12 cellular contexts compared by ENCODE assay signal in genomic region chr1:88088481-88088880, GRCh38.
DNase-seq lines count a peak whose midpoint lies in the region; ATAC-seq and TF ChIP-seq lines count a peak whose summit lies in the region.
"Had no signal": no experiment of that assay in that cellular context is flagged by ENCODE, and none has a peak within 500 bp of the region (broad histone marks: within the 10 kb centered on the region; RNA-seq: fewer than 3 reads in every experiment).

No MANE protein-coding gene starts in this region.

- H3K27ac Mint-ChIP-seq in activated CD8-positive, alpha-beta T cell treated with anti-CD3 and anti-CD28 coated beads for 36 hours: no peak overlapping the region
- no peak overlapping the region for H3K27ac Mint-ChIP-seq in activated CD8-positive, alpha-beta T cell treated with anti-CD3 and anti-CD28 coated beads, Interleukin-2, amount 10 ng/mL, durations not matched to agents 7 days and 5 days
- H3K27ac Mint-ChIP-seq in glutamatergic neuron (ENCODE audit: unreplicated experiment): no peak overlapping the region
- no peak overlapping the region for H3K27ac Mint-ChIP-seq in osteocyte (ENCODE audit: unreplicated experiment)

- peaks cover 0 to 10% of the 10 kb centered on the region in 2 donors for H3K4me1 ChIP-seq in neuronal stem cell (ENCODE audit: control insufficient read depth in 2 of 2, insufficient read depth in 1 of 2, low read depth in 1 of 2, low read length in 2 of 2)

- H3K4me2 ChIP-seq in neuronal stem cell (ENCODE audit: insufficient read depth, low read length, poor library complexity, severe bottlenecking): no peak overlapping the region

- H3K79me1 ChIP-seq in neuronal stem cell (ENCODE audit: low read depth, low read length): no peaks in the 10 kb centered on the region

- H3K4ac ChIP-seq in neuronal stem cell (ENCODE audit: low read length): no peak overlapping the region

- H2AK5ac ChIP-seq in neuronal stem cell (ENCODE audit: low read depth, low read length): no peak overlapping the region

- H4K91ac ChIP-seq in neuronal stem cell (ENCODE audit: low read depth, low read length, poor library complexity): no peak overlapping the region

- no peak overlapping the region for H3K4me3 Mint-ChIP-seq in activated CD8-positive, alpha-beta T cell treated with anti-CD3 and anti-CD28 coated beads for 36 hours
- no peak overlapping the region for H3K4me3 Mint-ChIP-seq in activated CD8-positive, alpha-beta T cell treated with anti-CD3 and anti-CD28 coated beads, Interleukin-2, amount 10 ng/mL, durations not matched to agents 7 days and 5 days
- H3K4me3 Mint-ChIP-seq in glutamatergic neuron (ENCODE audit: unreplicated experiment) (peak overlapping the region; percentile 20), osteocyte (ENCODE audit: unreplicated experiment) (no peak overlapping the region)

- H2AFZ ChIP-seq in neuronal stem cell (ENCODE audit: low read length): no peak overlapping the region

- CTCF ChIA-PET in activated CD8-positive, alpha-beta T cell treated with anti-CD3 and anti-CD28 coated beads for 36 hours (lab: Charles Lee): no interaction called here
- CTCF ChIA-PET in activated CD8-positive, alpha-beta T cell treated with anti-CD3 and anti-CD28 coated beads, Interleukin-2, amount 10 ng/mL, durations not matched to agents 7 days and 5 days (lab: Charles Lee): no interaction called here

- H3K4me3 ChIP-seq in neuronal stem cell (ENCODE audit: low read length in 2 of 2): no peak overlapping the region

- POLR2A ChIA-PET in activated CD8-positive, alpha-beta T cell treated with anti-CD3 and anti-CD28 coated beads for 36 hours (lab: Charles Lee): no interaction called here
- POLR2A ChIA-PET in activated CD8-positive, alpha-beta T cell treated with anti-CD3 and anti-CD28 coated beads, Interleukin-2, amount 10 ng/mL, durations not matched to agents 7 days and 5 days (lab: Charles Lee): no interaction called here

- intact Hi-C loops in activated CD8-positive, alpha-beta T cell treated with anti-CD3 and anti-CD28 coated beads for 36 hours (cut with micrococcal nuclease): no loop called here

- H3K23ac ChIP-seq in neuronal stem cell (ENCODE audit: low read depth, low read length, poor library complexity): no peak overlapping the region

- no peak overlapping the region for H3K9ac ChIP-seq in neuronal stem cell (ENCODE audit: low read depth, low read length, poor library complexity)

- H3K36me3 ChIP-seq in neuronal stem cell (replicated peaks in 1 of 2; ENCODE audit: control insufficient read depth in 2 of 2, insufficient read depth in 2 of 2, low read length in 2 of 2): peaks cover 0 to 2% of the 10 kb centered on the region in 2 donors

- H3K27ac ChIP-seq in neuronal stem cell (replicated peaks; ENCODE audit: low read length): no peak overlapping the region

- H2BK12ac ChIP-seq in neuronal stem cell (ENCODE audit: low read length): no peak overlapping the region

- no CpG with 5 or more reads among the region's 8 CpGs for WGBS in neuronal stem cell (ENCODE audit: extremely low coverage in 2 of 2, insufficient read length in 2 of 2, insufficient replicate concordance in 1 of 2), 2 donors

- H3K18ac ChIP-seq in neuronal stem cell (ENCODE audit: low read length): peak overlapping the region; percentile 59

- no peak overlapping the region for H2BK15ac ChIP-seq in neuronal stem cell (ENCODE audit: low read length)

- no peak for TF ChIP-seq CTCF in activated CD8-positive, alpha-beta T cell treated with anti-CD3 and anti-CD28 coated beads for 36 hours (IDR thresholded peaks at IDR 0.05)
- TF ChIP-seq CTCF in glutamatergic neuron (IDR thresholded peaks at IDR 0.05; ENCODE audit: partially characterized antibody, unreplicated experiment) (no peak), GM20000 (IDR thresholded peaks at IDR 0.05; ENCODE audit: extremely low read depth, missing control alignments) (no peak), osteocyte (IDR thresholded peaks at IDR 0.05) (no peak)

- DNase-seq in activated CD8-positive, alpha-beta T cell treated with anti-CD3 and anti-CD28 coated beads for 36 hours: peak; percentile 1
- DNase-seq in activated CD8-positive, alpha-beta T cell treated with anti-CD3 and anti-CD28 coated beads, Interleukin-2, amount 10 ng/mL, durations not matched to agents 7 days and 5 days: no peak
- DNase-seq in NCI-H82 (lab: John Stamatoyannopoulos, UW) (peak; percentile 79), glutamatergic neuron (peak; percentile 44), neuronal stem cell (ENCODE audit: low spot score) (no peak), GM20000 (ENCODE audit: low spot score) (no peak), osteocyte (ENCODE audit: extremely low spot score, unreplicated experiment) (no peak)
- DNase-seq: C1 segment of cervical spinal cord, NCI-H187, NCI-H2171 treated with DMSO at 0.1 percent for 48 hours, SHP77 had no signal

- no peaks in the 10 kb centered on the region for H3K36me3 Mint-ChIP-seq in activated CD8-positive, alpha-beta T cell treated with anti-CD3 and anti-CD28 coated beads for 36 hours (ENCODE audit: low read depth)
- no peaks in the 10 kb centered on the region for H3K36me3 Mint-ChIP-seq in activated CD8-positive, alpha-beta T cell treated with anti-CD3 and anti-CD28 coated beads, Interleukin-2, amount 10 ng/mL, durations not matched to agents 7 days and 5 days (ENCODE audit: low read depth)
- no peaks in the 10 kb centered on the region for H3K36me3 Mint-ChIP-seq in glutamatergic neuron (ENCODE audit: unreplicated experiment)
- no peaks in the 10 kb centered on the region for H3K36me3 Mint-ChIP-seq in osteocyte (ENCODE audit: unreplicated experiment)

- no peak overlapping the region for H2BK120ac ChIP-seq in neuronal stem cell (ENCODE audit: low read depth, low read length)

- peaks cover 9% of the 10 kb centered on the region for H3K9me3 Mint-ChIP-seq in activated CD8-positive, alpha-beta T cell treated with anti-CD3 and anti-CD28 coated beads for 36 hours
- H3K9me3 Mint-ChIP-seq in activated CD8-positive, alpha-beta T cell treated with anti-CD3 and anti-CD28 coated beads, Interleukin-2, amount 10 ng/mL, durations not matched to agents 7 days and 5 days (ENCODE audit: insufficient read depth): peaks cover 4% of the 10 kb centered on the region
- H3K9me3 Mint-ChIP-seq in glutamatergic neuron (ENCODE audit: unreplicated experiment): no peaks in the 10 kb centered on the region
- peaks cover 31% of the 10 kb centered on the region for H3K9me3 Mint-ChIP-seq in osteocyte (ENCODE audit: unreplicated experiment)

- H3K27me3 Mint-ChIP-seq in activated CD8-positive, alpha-beta T cell treated with anti-CD3 and anti-CD28 coated beads for 36 hours: peaks cover 6% of the 10 kb centered on the region
- H3K27me3 Mint-ChIP-seq in activated CD8-positive, alpha-beta T cell treated with anti-CD3 and anti-CD28 coated beads, Interleukin-2, amount 10 ng/mL, durations not matched to agents 7 days and 5 days (ENCODE audit: low read depth): no peaks in the 10 kb centered on the region
- H3K27me3 Mint-ChIP-seq in glutamatergic neuron (ENCODE audit: unreplicated experiment) (peaks cover 2% of the 10 kb centered on the region), osteocyte (ENCODE audit: unreplicated experiment) (no peaks in the 10 kb centered on the region)

- no peak for ATAC-seq in activated CD8-positive, alpha-beta T cell treated with anti-CD3 and anti-CD28 coated beads for 36 hours
- no peak for ATAC-seq in activated CD8-positive, alpha-beta T cell treated with anti-CD3 and anti-CD28 coated beads, Interleukin-2, amount 10 ng/mL, durations not matched to agents 7 days and 5 days
- ATAC-seq: HCT116 had no signal

- H3K4me1 Mint-ChIP-seq in activated CD8-positive, alpha-beta T cell treated with anti-CD3 and anti-CD28 coated beads for 36 hours (ENCODE audit: low read depth): no peaks in the 10 kb centered on the region
- no peaks in the 10 kb centered on the region for H3K4me1 Mint-ChIP-seq in activated CD8-positive, alpha-beta T cell treated with anti-CD3 and anti-CD28 coated beads, Interleukin-2, amount 10 ng/mL, durations not matched to agents 7 days and 5 days (ENCODE audit: low read depth)
- peaks cover 6% of the 10 kb centered on the region for H3K4me1 Mint-ChIP-seq in glutamatergic neuron (ENCODE audit: low read depth, unreplicated experiment)
- H3K4me1 Mint-ChIP-seq in osteocyte (ENCODE audit: unreplicated experiment): no peaks in the 10 kb centered on the region

- H3K14ac ChIP-seq in neuronal stem cell (ENCODE audit: low read length): no peak overlapping the region

- peaks cover 0 to 2% of the 10 kb centered on the region in 2 donors for H3K9me3 ChIP-seq in neuronal stem cell (replicated peaks in 1 of 2; ENCODE audit: control insufficient read depth in 2 of 2, insufficient read depth in 1 of 2, low read depth in 1 of 2, low read length in 2 of 2)

- no peak overlapping the region for H4K8ac ChIP-seq in neuronal stem cell (ENCODE audit: low read depth, low read length)

- H3K27me3 ChIP-seq in neuronal stem cell (ENCODE audit: control insufficient read depth in 3 of 3, insufficient read depth in 3 of 3, low read depth in 1 of 3, low read length in 3 of 3): no peaks in the 10 kb centered on the region

- H2BK5ac ChIP-seq in neuronal stem cell (ENCODE audit: low read length): no peak overlapping the region

Comparison
In these comparisons a context has a peak if more than half of its experiments do, and no peak if none do; other contexts are left out.
1. DNase-seq: peak in activated CD8-positive, alpha-beta T cell treated with anti-CD3 and anti-CD28 coated beads for 36 hours (single experiment), NCI-H82 (single experiment) and glutamatergic neuron (single experiment); none in activated CD8-positive, alpha-beta T cell treated with anti-CD3 and anti-CD28 coated beads, Interleukin-2, amount 10 ng/mL, durations not matched to agents 7 days and 5 days (single experiment), neuronal stem cell (single experiment), GM20000 (single experiment) and osteocyte (single experiment).